1 cellular context compared by ENCODE assay signal in genomic region chr16:88773812-88774291, GRCh38.
TF ChIP-seq lines count a peak whose summit lies in the region.

No MANE protein-coding gene starts in this region.

TF ChIP-seq in K562, 482 proteins besides CTCF, POLR2A, EP300 and RAD21 (continued from another document and continues in another):
- TF ChIP-seq SFPQ (IDR thresholded peaks at IDR 0.05; ENCODE audit: low read depth, low read length), result no peak
- no peak for TF ChIP-seq FUS (optimal IDR thresholded peaks at IDR 0.05; ENCODE audit: low read depth, low read length)
- TF ChIP-seq OTX1 (CRISPR knock-in tag; IDR thresholded peaks at IDR 0.05), result peak; percentile 94
- TF ChIP-seq ZBTB1 (CRISPR knock-in tag; IDR thresholded peaks at IDR 0.05; ENCODE audit: borderline replicate concordance, low read depth), result no peak; the same call in 1 of the 2 replicates
- no peak for TF ChIP-seq PHTF2 (CRISPR knock-in tag; IDR thresholded peaks at IDR 0.05)
- no peak for TF ChIP-seq HDAC8 (tag; IDR thresholded peaks at IDR 0.05)
- no peak for TF ChIP-seq PPARD (CRISPR knock-in tag; IDR thresholded peaks at IDR 0.05)
- peak; percentile 57 for TF ChIP-seq E2F8 (IDR thresholded peaks at IDR 0.05; ENCODE audit: low read depth, partially characterized antibody)
- 0 out of 2 replicates have a peak, but pooled peaks have one; percentile 3 for TF ChIP-seq ZNF384 (IDR thresholded peaks at IDR 0.05; ENCODE audit: low read depth, low read length)
- peak; percentile 93 for TF ChIP-seq SOX6 (IDR thresholded peaks at IDR 0.05)
- no peak for TF ChIP-seq YBX1 (IDR thresholded peaks at IDR 0.05)
- TF ChIP-seq HINFP (tag; conservative IDR thresholded peaks at IDR 0.05; ENCODE audit: low read depth), result no peak
- peak; percentile 59; the same call in 1 of the 2 replicates for TF ChIP-seq E2F3 (CRISPR knock-in tag; IDR thresholded peaks at IDR 0.05)
- TF ChIP-seq FOXK1 (CRISPR knock-in tag; IDR thresholded peaks at IDR 0.05; ENCODE audit: borderline replicate concordance), result no peak
- TF ChIP-seq TFE3 (CRISPR knock-in tag; IDR thresholded peaks at IDR 0.05), result peak; percentile 43
- TF ChIP-seq NR4A1 (CRISPR knock-in tag; IDR thresholded peaks at IDR 0.05), result no peak
- peak; percentile 34; the same call in 1 of the 2 replicates for TF ChIP-seq NR4A1 (tag; IDR thresholded peaks at IDR 0.05)
- no peak for TF ChIP-seq PBX2 (CRISPR knock-in tag; IDR thresholded peaks at IDR 0.05; ENCODE audit: low read depth)
- TF ChIP-seq PBX2 (tag; conservative IDR thresholded peaks at IDR 0.05; ENCODE audit: low read depth), result 0 out of 2 replicates have a peak, but pooled peaks have one; percentile 2
- TF ChIP-seq SRSF3 (IDR thresholded peaks at IDR 0.05; ENCODE audit: insufficient read depth, low read length), result no peak
- peak; percentile 97 for TF ChIP-seq L3MBTL2 (IDR thresholded peaks at IDR 0.05)
- TF ChIP-seq POLR2AphosphoS2 (IDR thresholded peaks at IDR 0.05; ENCODE audit: low read length), result no peak; the same call in 1 of the 2 replicates
- TF ChIP-seq MNT (conservative IDR thresholded peaks at IDR 0.05), result no peak
- TF ChIP-seq MXI1 (IDR thresholded peaks at IDR 0.05; ENCODE audit: low read depth, low read length), result peak; percentile 18; the same call in 1 of the 2 replicates
- TF ChIP-seq XRCC3 (IDR thresholded peaks at IDR 0.05), result no peak
- no peak for TF ChIP-seq KAT2B (IDR thresholded peaks at IDR 0.05; ENCODE audit: low read depth, low read length)
- TF ChIP-seq ZBTB7A (IDR thresholded peaks at IDR 0.05; ENCODE audit: borderline replicate concordance, control insufficient read depth, low read depth, low read length), result peak; percentile 95
- TF ChIP-seq MTA3 (IDR thresholded peaks at IDR 0.05; ENCODE audit: borderline replicate concordance), result peak; percentile 94
- peak; percentile 38; the same call in 1 of the 2 replicates for TF ChIP-seq CREB3L1 (IDR thresholded peaks at IDR 0.05; ENCODE audit: borderline replicate concordance, low read depth)
- peak; percentile 95 for TF ChIP-seq TEAD4 (IDR thresholded peaks at IDR 0.05; ENCODE audit: low read length)
- no peak for TF ChIP-seq TEAD4 (CRISPR knock-in tag; IDR thresholded peaks at IDR 0.05; ENCODE audit: borderline replicate concordance)
- peak; percentile 94 for TF ChIP-seq ESRRA (IDR thresholded peaks at IDR 0.05; ENCODE audit: borderline replicate concordance, low read depth)
- no peak for TF ChIP-seq CREBBP (IDR thresholded peaks at IDR 0.05; ENCODE audit: low read depth, low read length)
- TF ChIP-seq MCM2 (IDR thresholded peaks at IDR 0.05; ENCODE audit: low read depth), result no peak
- peak; percentile 77 for TF ChIP-seq FIP1L1 (IDR thresholded peaks at IDR 0.05; ENCODE audit: low read depth, low read length, poor library complexity, severe bottlenecking)
- 0 out of 3 replicates have a peak, but pooled peaks of 1 of the 2 experiments have one; percentile 41 for TF ChIP-seq CBX3 (IDR thresholded peaks at IDR 0.05; ENCODE audit: borderline replicate concordance in 1 of 2, low read length in 2 of 2)
- no peak for TF ChIP-seq ZNF830 (CRISPR knock-in tag; IDR thresholded peaks at IDR 0.05)
- peak; percentile 72 to 74; a peak in 2 of 4 replicates for TF ChIP-seq ARNT (IDR thresholded peaks at IDR 0.05)
- TF ChIP-seq LARP7 (IDR thresholded peaks at IDR 0.05), result peak; percentile 45; the same call in 1 of the 2 replicates
- TF ChIP-seq KAT8 (IDR thresholded peaks at IDR 0.05; ENCODE audit: low read depth), result no peak
- no peak for TF ChIP-seq ELF2 (CRISPR knock-in tag; IDR thresholded peaks at IDR 0.05)
- TF ChIP-seq PRDM10 (IDR thresholded peaks at IDR 0.05; ENCODE audit: partially characterized antibody), result peak; percentile 85
- TF ChIP-seq KDM5B (IDR thresholded peaks at IDR 0.05; ENCODE audit: insufficient replicate concordance, low read depth, low read length), result no peak
- TF ChIP-seq CREB1 (IDR thresholded peaks at IDR 0.05), result peak; percentile 51; the same call in 1 of the 2 replicates
- peak; percentile 56; the same call in 1 of the 2 replicates for TF ChIP-seq CREB1 (CRISPR knock-in tag; IDR thresholded peaks at IDR 0.05)
